1 cellular context compared by ENCODE assay signal in the genomic region with DNA sequence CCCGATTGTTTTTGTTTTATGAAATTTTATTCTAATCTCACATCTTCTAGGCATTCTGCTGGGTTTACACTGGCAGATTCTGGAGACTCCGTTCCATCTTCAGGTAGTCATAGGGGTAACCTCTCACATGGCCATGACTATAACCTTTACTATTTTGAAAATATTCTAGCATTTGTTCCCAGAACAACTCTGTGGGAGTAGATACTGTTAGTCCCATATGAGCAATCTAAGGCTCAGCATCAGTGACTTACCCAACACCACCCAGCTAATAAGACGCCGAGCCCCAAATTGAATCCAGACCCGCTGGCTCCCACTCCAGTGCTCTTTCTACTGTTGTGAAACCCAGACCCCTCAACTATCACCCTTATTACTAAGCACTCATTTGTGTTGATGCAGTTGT.
TF ChIP-seq lines count a peak whose summit lies in the region.

No MANE protein-coding gene starts in this region.

TF ChIP-seq in SK-N-SH treated with all-trans-retinoic acid at 6 μM for 48 hours, 23 proteins besides CTCF, POLR2A, EP300 and RAD21 (continued from another document):
- no peak for TF ChIP-seq ARNTL (CRISPR knock-in tag; IDR thresholded peaks at IDR 0.05; ENCODE audit: borderline replicate concordance, low read depth)
- TF ChIP-seq PATZ1 (CRISPR knock-in tag; IDR thresholded peaks at IDR 0.05; ENCODE audit: borderline replicate concordance), result no peak
- TF ChIP-seq OSR1 (CRISPR knock-in tag; IDR thresholded peaks at IDR 0.05), result no peak
- no peak for TF ChIP-seq ZNF70 (CRISPR knock-in tag; IDR thresholded peaks at IDR 0.05)
- TF ChIP-seq, protein P1, sequence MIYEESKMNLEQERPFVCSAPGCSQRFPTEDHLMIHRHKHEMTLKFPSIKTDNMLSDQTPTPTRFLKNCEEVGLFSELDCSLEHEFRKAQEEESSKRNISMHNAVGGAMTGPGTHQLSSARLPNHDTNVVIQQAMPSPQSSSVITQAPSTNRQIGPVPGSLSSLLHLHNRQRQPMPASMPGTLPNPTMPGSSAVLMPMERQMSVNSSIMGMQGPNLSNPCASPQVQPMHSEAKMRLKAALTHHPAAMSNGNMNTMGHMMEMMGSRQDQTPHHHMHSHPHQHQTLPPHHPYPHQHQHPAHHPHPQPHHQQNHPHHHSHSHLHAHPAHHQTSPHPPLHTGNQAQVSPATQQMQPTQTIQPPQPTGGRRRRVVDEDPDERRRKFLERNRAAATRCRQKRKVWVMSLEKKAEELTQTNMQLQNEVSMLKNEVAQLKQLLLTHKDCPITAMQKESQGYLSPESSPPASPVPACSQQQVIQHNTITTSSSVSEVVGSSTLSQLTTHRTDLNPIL (CRISPR knock-in tag; IDR thresholded peaks at IDR 0.05; ENCODE audit: low read depth), result no peak
- TF ChIP-seq, protein P2, sequence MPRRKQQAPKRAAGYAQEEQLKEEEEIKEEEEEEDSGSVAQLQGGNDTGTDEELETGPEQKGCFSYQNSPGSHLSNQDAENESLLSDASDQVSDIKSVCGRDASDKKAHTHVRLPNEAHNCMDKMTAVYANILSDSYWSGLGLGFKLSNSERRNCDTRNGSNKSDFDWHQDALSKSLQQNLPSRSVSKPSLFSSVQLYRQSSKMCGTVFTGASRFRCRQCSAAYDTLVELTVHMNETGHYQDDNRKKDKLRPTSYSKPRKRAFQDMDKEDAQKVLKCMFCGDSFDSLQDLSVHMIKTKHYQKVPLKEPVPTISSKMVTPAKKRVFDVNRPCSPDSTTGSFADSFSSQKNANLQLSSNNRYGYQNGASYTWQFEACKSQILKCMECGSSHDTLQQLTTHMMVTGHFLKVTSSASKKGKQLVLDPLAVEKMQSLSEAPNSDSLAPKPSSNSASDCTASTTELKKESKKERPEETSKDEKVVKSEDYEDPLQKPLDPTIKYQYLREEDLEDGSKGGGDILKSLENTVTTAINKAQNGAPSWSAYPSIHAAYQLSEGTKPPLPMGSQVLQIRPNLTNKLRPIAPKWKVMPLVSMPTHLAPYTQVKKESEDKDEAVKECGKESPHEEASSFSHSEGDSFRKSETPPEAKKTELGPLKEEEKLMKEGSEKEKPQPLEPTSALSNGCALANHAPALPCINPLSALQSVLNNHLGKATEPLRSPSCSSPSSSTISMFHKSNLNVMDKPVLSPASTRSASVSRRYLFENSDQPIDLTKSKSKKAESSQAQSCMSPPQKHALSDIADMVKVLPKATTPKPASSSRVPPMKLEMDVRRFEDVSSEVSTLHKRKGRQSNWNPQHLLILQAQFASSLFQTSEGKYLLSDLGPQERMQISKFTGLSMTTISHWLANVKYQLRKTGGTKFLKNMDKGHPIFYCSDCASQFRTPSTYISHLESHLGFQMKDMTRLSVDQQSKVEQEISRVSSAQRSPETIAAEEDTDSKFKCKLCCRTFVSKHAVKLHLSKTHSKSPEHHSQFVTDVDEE (CRISPR knock-in tag; IDR thresholded peaks at IDR 0.05), result no peak
- TF ChIP-seq ISL1 (CRISPR knock-in tag; IDR thresholded peaks at IDR 0.05), result no peak
- TF ChIP-seq GLIS3 (CRISPR knock-in tag; IDR thresholded peaks at IDR 0.05), result no peak
- no peak for TF ChIP-seq TOX (CRISPR knock-in tag; IDR thresholded peaks at IDR 0.05; ENCODE audit: borderline replicate concordance)
- TF ChIP-seq SNAI2 (CRISPR knock-in tag; IDR thresholded peaks at IDR 0.05), result no peak
- TF ChIP-seq BACH2 (CRISPR knock-in tag; IDR thresholded peaks at IDR 0.05; ENCODE audit: borderline replicate concordance), result no peak
- TF ChIP-seq ESRRG (CRISPR knock-in tag; IDR thresholded peaks at IDR 0.05), result no peak
- TF ChIP-seq ZC3H10 (CRISPR knock-in tag; IDR thresholded peaks at IDR 0.05), result no peak
TF ChIP-seq in SK-N-SH treated with all-trans-retinoic acid at 6 μM for 48 hours: peak in this region for 0.
